22 cellular contexts compared by ENCODE assay signal in the genomic region with DNA sequence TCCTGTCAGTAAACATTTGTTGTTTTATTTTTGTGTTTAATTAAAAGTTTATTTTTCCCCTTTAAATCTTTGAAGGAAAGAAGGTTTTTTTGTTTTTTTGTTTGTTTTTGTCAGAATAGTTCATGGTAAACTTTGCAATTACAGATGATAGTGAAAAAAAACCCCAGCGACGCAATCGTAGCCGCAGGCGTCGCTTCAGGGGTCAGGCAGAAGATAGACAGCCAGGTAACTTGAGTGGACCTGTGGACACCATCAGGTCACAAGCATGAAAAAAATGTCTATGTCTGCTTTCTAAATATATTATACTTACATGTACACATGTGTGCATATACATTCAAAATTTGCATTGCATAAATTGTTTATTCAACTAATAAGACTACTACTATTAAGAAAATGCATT. TPM values are rescaled to one million over a fixed set of nuclear protein-coding genes. Genes with fewer than 3 reads are reported as not detected.
DNase-seq lines count a peak whose midpoint lies in the region; ATAC-seq, FAIRE-seq and TF ChIP-seq lines count a peak whose summit lies in the region.
"Had no signal": no experiment of that assay in that cellular context is flagged by ENCODE, and none has a peak within 500 bp of the region (broad histone marks: within the 10 kb centered on the region; RNA-seq: fewer than 3 reads in every experiment).

No MANE protein-coding gene starts in this region.

- H3K9me3 ChIP-seq in effector memory CD4-positive, alpha-beta T cell (ENCODE audit: control insufficient read depth, low read length) = no peaks in the 10 kb centered on the region
- H3K9me3 ChIP-seq: BE2C, BLaER1, Caco-2 had no signal

- H3K27ac ChIP-seq in effector memory CD4-positive, alpha-beta T cell (ENCODE audit: insufficient read depth, low read length, poor library complexity, severe bottlenecking) = peak overlapping the region; percentile 12
- H3K27ac ChIP-seq in brain microvascular endothelial cell = no peak overlapping the region
- H3K27ac ChIP-seq: BLaER1 had no signal

- peaks cover 40% of the 10 kb centered on the region for H3K36me3 ChIP-seq in effector memory CD4-positive, alpha-beta T cell (ENCODE audit: control insufficient read depth, insufficient read depth, low read length)
- H3K36me3 ChIP-seq in brain microvascular endothelial cell (replicated peaks) = peaks cover 28% of the 10 kb centered on the region

- in situ Hi-C loops in brain microvascular endothelial cell (cut with HindIII; ENCODE audit: low pct_ligation_motif_present, low sequenced_read_pairs) = no loop called here

- no peaks in the 10 kb centered on the region for H3K27me3 ChIP-seq in effector memory CD4-positive, alpha-beta T cell (replicated peaks; ENCODE audit: control insufficient read depth, insufficient read depth, low read length, poor library complexity, severe bottlenecking)
- no peaks in the 10 kb centered on the region for H3K27me3 ChIP-seq in brain microvascular endothelial cell (replicated peaks)
- H3K27me3 ChIP-seq: BE2C, BLaER1 had no signal

- DNase-seq in left ventricle myocardium superior = peak; percentile 23
- DNase-seq in Right ventricle myocardium superior = no peak
- no peak for DNase-seq in effector memory CD4-positive, alpha-beta T cell
- no peak for DNase-seq in stimulated activated naive CD4-positive, alpha-beta T cell (lab: John Stamatoyannopoulos, UW)
- DNase-seq in brain microvascular endothelial cell = no peak
- DNase-seq: 8988T; ACHN; BE2C; C1 segment of cervical spinal cord; Caco-2; Calu3; CD4-positive, alpha-beta memory T cell; CD4-positive, CD25-positive, alpha-beta regulatory T cell; DMS79 treated with DMSO at 0.1 percent for 48 hours; GF-D8 had no signal

- ATAC-seq in left ventricle myocardium superior = no peak
- no peak for ATAC-seq in Right ventricle myocardium superior (ENCODE audit: poor library complexity)
- no peak for ATAC-seq in GM21447 (IDR thresholded peaks at IDR 0.05; ENCODE audit: unreplicated experiment)

- no peak overlapping the region for H3K4me3 ChIP-seq in effector memory CD4-positive, alpha-beta T cell (ENCODE audit: insufficient read depth, low read depth, low read length, poor library complexity, severe bottlenecking)
- no peak overlapping the region for H3K4me3 ChIP-seq in brain microvascular endothelial cell (ENCODE audit: low read depth, low read length)
- H3K4me3 ChIP-seq: BLaER1 had no signal

- FAIRE-seq in islet of Langerhans (lab: Jason Lieb, UNC) = peak; percentile 17
- FAIRE-seq: A204.1, D721Med, GM12891, GM19239 had no signal

- no peak for TF ChIP-seq CTCF in brain microvascular endothelial cell (IDR thresholded peaks at IDR 0.05; ENCODE audit: low read depth, low read length, missing control alignments)

- intact Hi-C loops in left ventricle myocardium superior (cut with micrococcal nuclease) = no loop called here
- intact Hi-C loops in Right ventricle myocardium superior (cut with DNase I) = no loop called here

- H3K4me1 ChIP-seq in effector memory CD4-positive, alpha-beta T cell (ENCODE audit: control insufficient read depth, insufficient read depth, low read length, poor library complexity, severe bottlenecking) = no peaks in the 10 kb centered on the region
- H3K4me1 ChIP-seq: BE2C, BLaER1, Caco-2 had no signal

RNA-seq across cellular contexts. Expression of gene DNAJC19, which starts 18.6 kb away (rescaled TPM):
- total RNA-seq in left ventricle myocardium superior = 129 TPM
- total RNA-seq in Right ventricle myocardium superior = 122 TPM

RNA-seq across cellular contexts. Expression of gene FXR1, which starts 58.5 kb away (rescaled TPM):
- total RNA-seq in left ventricle myocardium superior (328 TPM), Right ventricle myocardium superior (285 TPM)
